1 cellular context compared by ENCODE assay signal in genomic region chr12:53740130-53740491, GRCh38.
TF ChIP-seq lines count a peak whose summit lies in the region.

No MANE protein-coding gene starts in this region.

TF ChIP-seq in GM12878, 131 proteins besides CTCF, POLR2A, EP300 and RAD21:
- TF ChIP-seq ATF2 (IDR thresholded peaks at IDR 0.05; ENCODE audit: low read length) (no peak), SUPT20H (IDR thresholded peaks at IDR 0.05; ENCODE audit: borderline replicate concordance, control insufficient read depth, low read depth, low read length) (no peak), ZZZ3 (IDR thresholded peaks at IDR 0.05; ENCODE audit: control insufficient read depth, insufficient read length, low read depth) (no peak), NKRF (conservative IDR thresholded peaks at IDR 0.05) (no peak)
